14 cellular contexts compared by ENCODE assay signal in genomic region chr3:62220616-62221015, GRCh38.
DNase-seq lines count a peak whose midpoint lies in the region; ATAC-seq and TF ChIP-seq lines count a peak whose summit lies in the region.
"Had no signal": no experiment of that assay in that cellular context is flagged by ENCODE, and none has a peak within 500 bp of the region (broad histone marks: within the 10 kb centered on the region; RNA-seq: fewer than 3 reads in every experiment).

No MANE protein-coding gene starts in this region.

- no peak overlapping the region for H3K23ac ChIP-seq in mesendoderm (ENCODE audit: low read length)

- H3K79me1 ChIP-seq in mesendoderm (ENCODE audit: low read length), result no peaks in the 10 kb centered on the region

- H3K4me1 ChIP-seq in heart left ventricle, result peaks cover 0 to 6% (median 0%) of the 10 kb centered on the region in 12 donors
- H3K4me1 ChIP-seq in left ventricle myocardium inferior, result peaks cover 15% of the 10 kb centered on the region
- no peaks in the 10 kb centered on the region for H3K4me1 ChIP-seq in mesendoderm (ENCODE audit: control insufficient read depth, low read depth, low read length)
- H3K4me1 ChIP-seq: A549, Caco-2 had no signal

- no peaks in the 10 kb centered on the region for H3K79me2 ChIP-seq in mesendoderm (ENCODE audit: control insufficient read depth, insufficient read depth, low read length)

- no peak overlapping the region for H3K4ac ChIP-seq in mesendoderm (ENCODE audit: low read depth, low read length)

- no peak overlapping the region for H3K9ac ChIP-seq in mesendoderm (ENCODE audit: low read length)

- no peak for TF ChIP-seq POLR2A in heart left ventricle (IDR thresholded peaks at IDR 0.05)

- intact Hi-C loops in heart left ventricle (cut with DNase I) (no loop called here), left ventricle myocardium inferior (cut with micrococcal nuclease) (no loop called here), left colon (cut with DNase I, micrococcal nuclease) (no loop called here)

- peak in 3 of 4 donors; percentile 44 to 60 (median 49) for ATAC-seq in heart left ventricle
- ATAC-seq in left colon, result no peak
- ATAC-seq: A549 had no signal

- H3K27me3 ChIP-seq in heart left ventricle, result no peaks in the 10 kb centered on the region
- no peaks in the 10 kb centered on the region for H3K27me3 ChIP-seq in left ventricle myocardium inferior (ENCODE audit: low read depth)
- H3K27me3 ChIP-seq in mesendoderm (ENCODE audit: insufficient read depth, low read length, poor library complexity), result no peaks in the 10 kb centered on the region

- H4K8ac ChIP-seq in mesendoderm (ENCODE audit: low read depth, low read length), result no peak overlapping the region

- H3K4me2 ChIP-seq in mesendoderm (ENCODE audit: low read length), result no peak overlapping the region
- H3K4me2 ChIP-seq: A549 had no signal

- no peak overlapping the region for H2BK5ac ChIP-seq in mesendoderm (ENCODE audit: low read length)

- no peak overlapping the region for H3K27ac ChIP-seq in heart left ventricle
- H3K27ac ChIP-seq in left ventricle myocardium inferior (replicated peaks), result no peak overlapping the region
- H3K27ac ChIP-seq in mesendoderm (ENCODE audit: low read depth, low read length), result no peak overlapping the region
- H3K27ac ChIP-seq: 22Rv1, A549, C4-2B had no signal

- H3K36me3 ChIP-seq in heart left ventricle (peaks cover 0 to 54% (median 28%) of the 10 kb centered on the region in 9 donors), left ventricle myocardium inferior (peaks cover 46% of the 10 kb centered on the region), mesendoderm (ENCODE audit: control insufficient read depth, insufficient read depth, low read length) (peaks cover 4% of the 10 kb centered on the region)

- peak; percentile 2 for DNase-seq in NCI-H146 (lab: John Stamatoyannopoulos, UW)
- no peak for DNase-seq in NCI-H146 treated with DMSO at 0.1 percent for 48 hours (lab: John Stamatoyannopoulos, UW; ENCODE audit: unreplicated experiment)
- no peak for DNase-seq in heart left ventricle
- DNase-seq in left ventricle myocardium inferior, result no peak
- DNase-seq in mesendoderm, result peak; percentile 25
- no peak for DNase-seq in stimulated activated naive CD4-positive, alpha-beta T cell (lab: John Stamatoyannopoulos, UW)
- DNase-seq in left colon, result no peak
- DNase-seq: AML-193; Caco-2; CD4-positive, alpha-beta T cell; H9 had no signal

- no peak overlapping the region for H2BK120ac ChIP-seq in mesendoderm (ENCODE audit: low read depth, low read length)

- H3K56ac ChIP-seq in mesendoderm (ENCODE audit: low read length), result no peak overlapping the region

- H3K4me3 ChIP-seq in heart left ventricle (no peak overlapping the region), left ventricle myocardium inferior (no peak overlapping the region), mesendoderm (ENCODE audit: low read length) (no peak overlapping the region)
- H3K4me3 ChIP-seq: A549 had no signal

- no peak for TF ChIP-seq CTCF in heart left ventricle (IDR thresholded peaks at IDR 0.05)
- TF ChIP-seq CTCF in left ventricle myocardium inferior (IDR thresholded peaks at IDR 0.05; ENCODE audit: borderline replicate concordance), result no peak

- no peak overlapping the region for H2AK5ac ChIP-seq in mesendoderm (ENCODE audit: low read length)

- no peak overlapping the region for H2BK15ac ChIP-seq in mesendoderm (replicated peaks; ENCODE audit: low read depth)

- H3K18ac ChIP-seq in mesendoderm (ENCODE audit: low read length), result no peak overlapping the region

- no peaks in the 10 kb centered on the region for H3K9me3 ChIP-seq in heart left ventricle
- no peaks in the 10 kb centered on the region for H3K9me3 ChIP-seq in left ventricle myocardium inferior (replicated peaks)
- H3K9me3 ChIP-seq: A549, Caco-2 had no signal

- no peak overlapping the region for H4K5ac ChIP-seq in mesendoderm (ENCODE audit: low read length)

Comparison
In these comparisons a context has a peak if more than half of its experiments do, and no peak if none do; other contexts are left out.
1. DNase-seq: peak in NCI-H146 (single experiment) and mesendoderm (single experiment); none in NCI-H146 treated with DMSO at 0.1 percent for 48 hours (single experiment), heart left ventricle (0 of 5), left ventricle myocardium inferior (single experiment), stimulated activated naive CD4-positive, alpha-beta T cell (0 of 6) and left colon (0 of 2).